ENCODE assay signal across 1 cellular context in the genomic region with DNA sequence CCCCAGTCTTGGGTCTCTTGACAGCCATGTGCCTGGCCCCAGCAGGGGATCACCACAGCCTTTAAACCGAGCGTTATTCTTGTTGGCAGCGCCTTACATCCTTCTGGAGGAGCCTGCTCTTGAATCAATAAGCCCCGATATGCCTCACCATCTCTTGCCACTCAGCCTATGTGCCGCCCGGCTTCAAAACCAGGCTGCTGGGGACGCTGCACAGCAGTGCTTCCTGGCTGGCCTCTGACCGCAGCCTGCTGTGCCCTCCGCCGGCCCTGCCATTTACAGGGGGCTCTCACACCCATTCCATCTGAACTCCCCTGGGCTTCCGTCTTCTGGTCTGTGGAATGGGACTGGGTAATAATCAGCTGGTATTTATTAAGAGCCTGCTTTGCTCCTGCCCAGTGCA.
TF ChIP-seq lines count a peak whose summit lies in the region.

No MANE protein-coding gene starts in this region.

TF ChIP-seq in GM12878, 131 proteins besides CTCF, POLR2A, EP300 and RAD21:
- TF ChIP-seq NFXL1 (IDR thresholded peaks at IDR 0.05; ENCODE audit: borderline replicate concordance) (no peak), STAT1 (conservative IDR thresholded peaks at IDR 0.05) (no peak), HDAC2 (IDR thresholded peaks at IDR 0.05) (no peak), MEF2B (IDR thresholded peaks at IDR 0.05; ENCODE audit: partially characterized antibody, poor library complexity, severe bottlenecking) (no peak), PAX8 (IDR thresholded peaks at IDR 0.05) (no peak), SMAD5 (IDR thresholded peaks at IDR 0.05; ENCODE audit: low read depth) (no peak), NR2F1 (conservative IDR thresholded peaks at IDR 0.05) (no peak), ZNF24 (IDR thresholded peaks at IDR 0.05) (no peak), ZNF622 (IDR thresholded peaks at IDR 0.05) (no peak), BACH1 (IDR thresholded peaks at IDR 0.05; ENCODE audit: borderline replicate concordance) (no peak), MTA2 (IDR thresholded peaks at IDR 0.05; ENCODE audit: low read depth) (no peak)
- TF ChIP-seq, protein P1, sequence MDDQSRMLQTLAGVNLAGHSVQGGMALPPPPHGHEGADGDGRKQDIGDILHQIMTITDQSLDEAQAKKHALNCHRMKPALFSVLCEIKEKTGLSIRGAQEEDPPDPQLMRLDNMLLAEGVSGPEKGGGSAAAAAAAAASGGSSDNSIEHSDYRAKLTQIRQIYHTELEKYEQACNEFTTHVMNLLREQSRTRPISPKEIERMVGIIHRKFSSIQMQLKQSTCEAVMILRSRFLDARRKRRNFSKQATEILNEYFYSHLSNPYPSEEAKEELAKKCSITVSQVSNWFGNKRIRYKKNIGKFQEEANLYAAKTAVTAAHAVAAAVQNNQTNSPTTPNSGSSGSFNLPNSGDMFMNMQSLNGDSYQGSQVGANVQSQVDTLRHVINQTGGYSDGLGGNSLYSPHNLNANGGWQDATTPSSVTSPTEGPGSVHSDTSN (IDR thresholded peaks at IDR 0.05; ENCODE audit: insufficient replicate concordance, low read depth, low read length): no peak
- TF ChIP-seq, protein P2, sequence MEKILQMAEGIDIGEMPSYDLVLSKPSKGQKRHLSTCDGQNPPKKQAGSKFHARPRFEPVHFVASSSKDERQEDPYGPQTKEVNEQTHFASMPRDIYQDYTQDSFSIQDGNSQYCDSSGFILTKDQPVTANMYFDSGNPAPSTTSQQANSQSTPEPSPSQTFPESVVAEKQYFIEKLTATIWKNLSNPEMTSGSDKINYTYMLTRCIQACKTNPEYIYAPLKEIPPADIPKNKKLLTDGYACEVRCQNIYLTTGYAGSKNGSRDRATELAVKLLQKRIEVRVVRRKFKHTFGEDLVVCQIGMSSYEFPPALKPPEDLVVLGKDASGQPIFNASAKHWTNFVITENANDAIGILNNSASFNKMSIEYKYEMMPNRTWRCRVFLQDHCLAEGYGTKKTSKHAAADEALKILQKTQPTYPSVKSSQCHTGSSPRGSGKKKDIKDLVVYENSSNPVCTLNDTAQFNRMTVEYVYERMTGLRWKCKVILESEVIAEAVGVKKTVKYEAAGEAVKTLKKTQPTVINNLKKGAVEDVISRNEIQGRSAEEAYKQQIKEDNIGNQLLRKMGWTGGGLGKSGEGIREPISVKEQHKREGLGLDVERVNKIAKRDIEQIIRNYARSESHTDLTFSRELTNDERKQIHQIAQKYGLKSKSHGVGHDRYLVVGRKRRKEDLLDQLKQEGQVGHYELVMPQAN (conservative IDR thresholded peaks at IDR 0.05): no peak
- TF ChIP-seq, protein P3, sequence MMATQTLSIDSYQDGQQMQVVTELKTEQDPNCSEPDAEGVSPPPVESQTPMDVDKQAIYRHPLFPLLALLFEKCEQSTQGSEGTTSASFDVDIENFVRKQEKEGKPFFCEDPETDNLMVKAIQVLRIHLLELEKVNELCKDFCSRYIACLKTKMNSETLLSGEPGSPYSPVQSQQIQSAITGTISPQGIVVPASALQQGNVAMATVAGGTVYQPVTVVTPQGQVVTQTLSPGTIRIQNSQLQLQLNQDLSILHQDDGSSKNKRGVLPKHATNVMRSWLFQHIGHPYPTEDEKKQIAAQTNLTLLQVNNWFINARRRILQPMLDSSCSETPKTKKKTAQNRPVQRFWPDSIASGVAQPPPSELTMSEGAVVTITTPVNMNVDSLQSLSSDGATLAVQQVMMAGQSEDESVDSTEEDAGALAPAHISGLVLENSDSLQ (IDR thresholded peaks at IDR 0.05): no peak
- TF ChIP-seq, protein P4, sequence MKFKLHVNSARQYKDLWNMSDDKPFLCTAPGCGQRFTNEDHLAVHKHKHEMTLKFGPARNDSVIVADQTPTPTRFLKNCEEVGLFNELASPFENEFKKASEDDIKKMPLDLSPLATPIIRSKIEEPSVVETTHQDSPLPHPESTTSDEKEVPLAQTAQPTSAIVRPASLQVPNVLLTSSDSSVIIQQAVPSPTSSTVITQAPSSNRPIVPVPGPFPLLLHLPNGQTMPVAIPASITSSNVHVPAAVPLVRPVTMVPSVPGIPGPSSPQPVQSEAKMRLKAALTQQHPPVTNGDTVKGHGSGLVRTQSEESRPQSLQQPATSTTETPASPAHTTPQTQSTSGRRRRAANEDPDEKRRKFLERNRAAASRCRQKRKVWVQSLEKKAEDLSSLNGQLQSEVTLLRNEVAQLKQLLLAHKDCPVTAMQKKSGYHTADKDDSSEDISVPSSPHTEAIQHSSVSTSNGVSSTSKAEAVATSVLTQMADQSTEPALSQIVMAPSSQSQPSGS (IDR thresholded peaks at IDR 0.05; ENCODE audit: low read length): no peak
